In the genomic region with DNA sequence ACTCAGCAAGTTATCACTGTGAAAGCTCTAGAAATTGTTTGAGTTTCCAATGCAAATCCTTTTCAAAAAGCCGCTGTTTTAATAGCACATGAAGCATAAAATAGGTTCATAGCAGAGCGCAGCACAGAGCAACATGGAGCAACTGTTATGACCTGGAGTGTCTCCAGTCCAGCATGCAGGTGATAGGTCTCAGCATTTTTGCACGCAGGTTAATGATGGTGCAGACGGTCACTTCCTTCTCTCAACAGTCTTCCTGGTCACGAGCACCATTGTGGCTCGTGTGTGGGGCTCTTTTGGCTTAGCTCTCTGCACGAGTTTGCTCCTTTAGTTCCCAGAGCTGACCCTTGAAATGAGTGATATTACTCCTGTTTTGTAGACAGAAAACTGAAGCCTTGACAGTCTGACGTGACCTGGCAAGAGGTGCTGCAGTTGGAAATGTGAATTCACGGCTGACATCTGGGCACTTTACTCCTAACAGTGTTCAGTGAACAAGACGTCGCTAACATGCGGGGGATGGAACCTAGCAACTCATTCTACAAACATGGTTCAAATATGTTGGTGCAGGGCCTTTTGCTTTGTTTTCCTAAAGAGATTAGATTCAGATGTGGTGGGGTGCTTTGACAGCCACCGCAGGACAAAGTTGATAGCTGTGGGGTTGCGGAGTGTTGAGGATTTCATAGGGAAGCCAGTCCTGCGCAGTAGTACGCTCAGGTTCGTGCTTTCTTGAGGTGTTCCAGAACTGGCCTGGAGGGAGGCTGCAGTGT, we compare ENCODE assay signal across 1 cellular context.
TF ChIP-seq lines count a peak whose summit lies in the region.

No MANE protein-coding gene starts in this region.

TF ChIP-seq in GM12878, 131 proteins besides CTCF, POLR2A, EP300 and RAD21:
- TF ChIP-seq NR2C2 (IDR thresholded peaks at IDR 0.05; ENCODE audit: borderline replicate concordance, control insufficient read depth, insufficient read length, low read depth) = no peak
